ENCODE assay signal across 1 cellular context in genomic region chr10:61124748-61125147, GRCh38.
TF ChIP-seq lines count a peak whose summit lies in the region.

No MANE protein-coding gene starts in this region.

TF ChIP-seq in GM23338, 12 proteins besides CTCF, POLR2A, EP300 and RAD21 (continued from another document):
- TF ChIP-seq ETS1 (IDR thresholded peaks at IDR 0.05), result no peak
- no peak for TF ChIP-seq ZNF114 (CRISPR knock-in tag; IDR thresholded peaks at IDR 0.05)
TF ChIP-seq in GM23338: peak in this region for 0.
